ENCODE assay signal across 33 cellular contexts in genomic region chr10:107565014-107565413, GRCh38.
A peak's percentile ranks its signal among the peaks of the same experiment; 100 is the strongest.
DNase-seq lines count a peak whose midpoint lies in the region; ATAC-seq and TF ChIP-seq lines count a peak whose summit lies in the region.
"Had no signal": no experiment of that assay in that cellular context is flagged by ENCODE, and none has a peak within 500 bp of the region (broad histone marks: within the 10 kb centered on the region; RNA-seq: fewer than 3 reads in every experiment).

No MANE protein-coding gene starts in this region.

- H3K27ac ChIP-seq in HEK293 (ENCODE audit: extremely low read depth, low read depth, low read length) (no peak overlapping the region), endodermal cell (ENCODE audit: low read depth, low read length) (no peak overlapping the region)
- H3K27ac ChIP-seq: 22Rv1; A549; BLaER1; BLaER1 treated with 17β-estradiol and CSF1 and Interleukin-3, amounts not matched to agents 10 nM and 100 nM; C4-2B had no signal

- ATAC-seq in WTC11 (no peak), GM18517 (IDR thresholded peaks at IDR 0.05; ENCODE audit: unreplicated experiment) (no peak), esophagus mucosa (no peak)
- ATAC-seq: A549; CD8-positive, alpha-beta T cell had no signal

- H3K27me3 ChIP-seq in endodermal cell (ENCODE audit: control insufficient read depth, insufficient read depth, low read length, poor library complexity, severe bottlenecking): no peaks in the 10 kb centered on the region
- H3K27me3 ChIP-seq: BE2C; BLaER1; BLaER1 treated with 17β-estradiol and CSF1 and Interleukin-3, amounts not matched to agents 10 nM and 100 nM had no signal

- H3K9me3 ChIP-seq in HEK293 (ENCODE audit: control insufficient read depth, insufficient read depth, low read depth, low read length): no peaks in the 10 kb centered on the region
- H3K9me3 ChIP-seq in endodermal cell (ENCODE audit: control insufficient read depth, low read length): peaks cover 67% of the 10 kb centered on the region
- H3K9me3 ChIP-seq: BE2C, Caco-2 had no signal

- no peak for DNase-seq in WTC11 (ENCODE audit: low spot score)
- DNase-seq in endodermal cell: no peak
- DNase-seq in GM19240 (ENCODE audit: insufficient read length, low spot score): no peak
- DNase-seq: 8988T; ACHN; AML-193; BE2C; C1 segment of cervical spinal cord; Caco-2; Calu3; CD4-positive, alpha-beta memory T cell; CD4-positive, alpha-beta T cell; CD4-positive, CD25-positive, alpha-beta regulatory T cell; CD8-positive, alpha-beta memory T cell; CD8-positive, alpha-beta T cell; COR-L47; DMS 273 treated with DMSO at 0.1 percent for 48 hours; DMS153; DMS53; DMS79; DMS79 treated with DMSO at 0.1 percent for 48 hours; DND-41; EL had no signal

- no peak overlapping the region for H3K4me3 Mint-ChIP-seq in WTC11
- no peak overlapping the region for H3K4me3 Mint-ChIP-seq in endodermal cell
- H3K4me3 Mint-ChIP-seq: B cell; CD14-positive monocyte; CD4-positive, alpha-beta memory T cell; CD4-positive, alpha-beta T cell; CD4-positive, CD25-positive, alpha-beta regulatory T cell; CD8-positive, alpha-beta memory T cell; CD8-positive, alpha-beta T cell had no signal

- H3K9me3 Mint-ChIP-seq in WTC11 (peaks cover 39% of the 10 kb centered on the region), endodermal cell (peaks cover 47% of the 10 kb centered on the region)

- no peaks in the 10 kb centered on the region for H3K4me1 Mint-ChIP-seq in WTC11
- H3K4me1 Mint-ChIP-seq in endodermal cell: peaks cover 3% of the 10 kb centered on the region
- H3K4me1 Mint-ChIP-seq: B cell; CD14-positive monocyte; CD4-positive, alpha-beta memory T cell; CD4-positive, CD25-positive, alpha-beta regulatory T cell; CD8-positive, alpha-beta memory T cell had no signal

- CTCF ChIA-PET in HEK293 (lab: Yijun Ruan, JAX) (no interaction called here), WTC11 (lab: Charles Lee) (no interaction called here)

- no peak for TF ChIP-seq CTCF in HEK293 (tag by site-specific recombination; IDR thresholded peaks at IDR 0.05)
- no peak for TF ChIP-seq CTCF in WTC11 (IDR thresholded peaks at IDR 0.05)
- no peak for TF ChIP-seq CTCF in endodermal cell (conservative IDR thresholded peaks at IDR 0.05)

- POLR2A ChIA-PET in HEK293 (lab: Yijun Ruan, JAX) (no interaction called here), WTC11 (lab: Charles Lee) (no interaction called here)

- H3K27me3 Mint-ChIP-seq in WTC11 (ENCODE audit: low read depth) (peaks cover 3% of the 10 kb centered on the region; the same call in 1 of the 2 replicates), endodermal cell (ENCODE audit: insufficient read depth) (no peaks in the 10 kb centered on the region)
- H3K27me3 Mint-ChIP-seq: B cell; CD4-positive, alpha-beta memory T cell; CD4-positive, alpha-beta T cell; CD4-positive, CD25-positive, alpha-beta regulatory T cell; CD8-positive, alpha-beta memory T cell had no signal

- no peak overlapping the region for H3K9ac ChIP-seq in endodermal cell (ENCODE audit: extremely low read depth, low read length, poor library complexity, severe bottlenecking)
- H3K9ac ChIP-seq: BLaER1; BLaER1 treated with 17β-estradiol and CSF1 and Interleukin-3, amounts not matched to agents 10 nM and 100 nM had no signal

- H3K27ac Mint-ChIP-seq in WTC11 (no peak overlapping the region), endodermal cell (no peak overlapping the region)
- H3K27ac Mint-ChIP-seq: B cell; CD14-positive monocyte; CD4-positive, alpha-beta memory T cell; CD4-positive, alpha-beta T cell; CD8-positive, alpha-beta memory T cell; CD8-positive, alpha-beta T cell had no signal

- no peaks in the 10 kb centered on the region; the same call in 1 of the 2 replicates for H3K4me1 ChIP-seq in HEK293 (ENCODE audit: control insufficient read depth, insufficient read depth, low read length)
- H3K4me1 ChIP-seq in endodermal cell (ENCODE audit: control insufficient read depth, insufficient read depth, low read length): no peaks in the 10 kb centered on the region
- H3K4me1 ChIP-seq: A549; BE2C; BLaER1; BLaER1 treated with 17β-estradiol and CSF1 and Interleukin-3, amounts not matched to agents 10 nM and 100 nM; Caco-2 had no signal

- H3K36me3 ChIP-seq in HEK293 (ENCODE audit: control insufficient read depth in 2 of 2, insufficient read depth in 1 of 2, low read length in 2 of 2) (no peaks in the 10 kb centered on the region), endodermal cell (ENCODE audit: control insufficient read depth, insufficient read depth, low read length) (no peaks in the 10 kb centered on the region)
- H3K36me3 ChIP-seq: BE2C; BLaER1; BLaER1 treated with 17β-estradiol and CSF1 and Interleukin-3, amounts not matched to agents 10 nM and 100 nM had no signal

- H3K36me3 Mint-ChIP-seq in WTC11 (peaks cover 19% of the 10 kb centered on the region), endodermal cell (ENCODE audit: low read depth) (peaks cover 14% of the 10 kb centered on the region)
- H3K36me3 Mint-ChIP-seq: CD14-positive monocyte; CD4-positive, CD25-positive, alpha-beta regulatory T cell; CD8-positive, alpha-beta memory T cell; CD8-positive, alpha-beta T cell had no signal

- H3K4me3 ChIP-seq in HEK293 (ENCODE audit: low read depth, low read length): no peak overlapping the region
- peak overlapping the region; percentile 8 for H3K4me3 ChIP-seq in endodermal cell (ENCODE audit: low read length)
- H3K4me3 ChIP-seq: A549; BLaER1; BLaER1 treated with 17β-estradiol and CSF1 and Interleukin-3, amounts not matched to agents 10 nM and 100 nM had no signal

TF ChIP-seq in HEK293, 187 proteins besides CTCF, POLR2A, EP300 and RAD21:
- TF ChIP-seq SCRT2 (tag by site-specific recombination; IDR thresholded peaks at IDR 0.05): no peak
- TF ChIP-seq ZNF791 (tag by site-specific recombination; IDR thresholded peaks at IDR 0.05): no peak
- TF ChIP-seq ZNF639 (tag by site-specific recombination; IDR thresholded peaks at IDR 0.05): no peak
- TF ChIP-seq SETDB1 (IDR thresholded peaks at IDR 0.05; ENCODE audit: insufficient read length, low read length): peak; percentile 88
- no peak for TF ChIP-seq HOXA7 (CRISPR knock-in tag; IDR thresholded peaks at IDR 0.05; ENCODE audit: borderline replicate concordance)
- TF ChIP-seq ZNF645 (tag by site-specific recombination; IDR thresholded peaks at IDR 0.05): no peak
- no peak for TF ChIP-seq KLF9 (tag by site-specific recombination; IDR thresholded peaks at IDR 0.05; ENCODE audit: low read depth)

TF ChIP-seq in WTC11, 78 proteins besides CTCF, POLR2A, EP300 and RAD21:
- TF ChIP-seq, protein P1, sequence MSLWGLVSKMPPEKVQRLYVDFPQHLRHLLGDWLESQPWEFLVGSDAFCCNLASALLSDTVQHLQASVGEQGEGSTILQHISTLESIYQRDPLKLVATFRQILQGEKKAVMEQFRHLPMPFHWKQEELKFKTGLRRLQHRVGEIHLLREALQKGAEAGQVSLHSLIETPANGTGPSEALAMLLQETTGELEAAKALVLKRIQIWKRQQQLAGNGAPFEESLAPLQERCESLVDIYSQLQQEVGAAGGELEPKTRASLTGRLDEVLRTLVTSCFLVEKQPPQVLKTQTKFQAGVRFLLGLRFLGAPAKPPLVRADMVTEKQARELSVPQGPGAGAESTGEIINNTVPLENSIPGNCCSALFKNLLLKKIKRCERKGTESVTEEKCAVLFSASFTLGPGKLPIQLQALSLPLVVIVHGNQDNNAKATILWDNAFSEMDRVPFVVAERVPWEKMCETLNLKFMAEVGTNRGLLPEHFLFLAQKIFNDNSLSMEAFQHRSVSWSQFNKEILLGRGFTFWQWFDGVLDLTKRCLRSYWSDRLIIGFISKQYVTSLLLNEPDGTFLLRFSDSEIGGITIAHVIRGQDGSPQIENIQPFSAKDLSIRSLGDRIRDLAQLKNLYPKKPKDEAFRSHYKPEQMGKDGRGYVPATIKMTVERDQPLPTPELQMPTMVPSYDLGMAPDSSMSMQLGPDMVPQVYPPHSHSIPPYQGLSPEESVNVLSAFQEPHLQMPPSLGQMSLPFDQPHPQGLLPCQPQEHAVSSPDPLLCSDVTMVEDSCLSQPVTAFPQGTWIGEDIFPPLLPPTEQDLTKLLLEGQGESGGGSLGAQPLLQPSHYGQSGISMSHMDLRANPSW (CRISPR knock-in tag; conservative IDR thresholded peaks at IDR 0.05; ENCODE audit: low read depth): no peak
- peak; percentile 68; the same call in 1 of the 2 replicates for TF ChIP-seq ZNF317 (CRISPR knock-in tag; IDR thresholded peaks at IDR 0.05; ENCODE audit: borderline replicate concordance, low read depth)
